In genomic region chr7:94289071-94289470, GRCh38 we compare ENCODE assay signal across 9 cellular contexts.
DNase-seq lines count a peak whose midpoint lies in the region; ATAC-seq, FAIRE-seq and TF ChIP-seq lines count a peak whose summit lies in the region.
"Had no signal": no experiment of that assay in that cellular context is flagged by ENCODE, and none has a peak within 500 bp of the region (broad histone marks: within the 10 kb centered on the region; RNA-seq: fewer than 3 reads in every experiment).

No MANE protein-coding gene starts in this region.

- CTCF ChIA-PET in CD8-positive, alpha-beta T cell (lab: Charles Lee), result no interaction called here

- peaks cover 6% of the 10 kb centered on the region for H3K27me3 Mint-ChIP-seq in CD8-positive, alpha-beta T cell (ENCODE audit: low read depth)

- peaks cover 7% of the 10 kb centered on the region for H3K4me1 ChIP-seq in cardiac muscle cell (ENCODE audit: low read depth)
- no peaks in the 10 kb centered on the region for H3K4me1 ChIP-seq in CD8-positive, alpha-beta T cell (ENCODE audit: insufficient read depth, low read length)

- no peaks in the 10 kb centered on the region for H3K4me1 Mint-ChIP-seq in CD8-positive, alpha-beta T cell (ENCODE audit: low read depth)
- H3K4me1 Mint-ChIP-seq: IgD-negative memory B cell had no signal

- no peak overlapping the region for H3K4me3 Mint-ChIP-seq in CD8-positive, alpha-beta T cell
- H3K4me3 Mint-ChIP-seq: IgD-negative memory B cell had no signal

- ATAC-seq in HG03439 (IDR thresholded peaks at IDR 0.05; ENCODE audit: unreplicated experiment), result no peak
- ATAC-seq in CD8-positive, alpha-beta T cell, result no peak

- POLR2A ChIA-PET in CD8-positive, alpha-beta T cell (lab: Charles Lee), result no interaction called here

- peak; percentile 100 for TF ChIP-seq CTCF in cardiac muscle cell (IDR thresholded peaks at IDR 0.05; ENCODE audit: low read depth, low read length)
- no peak for TF ChIP-seq CTCF in CD8-positive, alpha-beta T cell (IDR thresholded peaks at IDR 0.05)

- no peaks in the 10 kb centered on the region for H3K9me3 Mint-ChIP-seq in CD8-positive, alpha-beta T cell

- intact Hi-C loops in CD8-positive, alpha-beta T cell (cut with DNase I, micrococcal nuclease), result no loop called here

- H3K27me3 ChIP-seq in cardiac muscle cell, result no peaks in the 10 kb centered on the region
- H3K27me3 ChIP-seq in CD8-positive, alpha-beta T cell (ENCODE audit: insufficient read depth, low read length), result no peaks in the 10 kb centered on the region

- no peak overlapping the region for H3K27ac ChIP-seq in cardiac muscle cell
- no peak overlapping the region for H3K27ac ChIP-seq in CD8-positive, alpha-beta T cell (ENCODE audit: low read depth, low read length)

- H3K36me3 ChIP-seq in cardiac muscle cell, result no peaks in the 10 kb centered on the region
- H3K36me3 ChIP-seq in CD8-positive, alpha-beta T cell (ENCODE audit: insufficient read depth, low read length), result no peaks in the 10 kb centered on the region

- H3K9me3 ChIP-seq in cardiac muscle cell (ENCODE audit: low read depth), result no peaks in the 10 kb centered on the region
- H3K9me3 ChIP-seq in CD8-positive, alpha-beta T cell (ENCODE audit: low read length), result no peaks in the 10 kb centered on the region

- DNase-seq in Daoy (ENCODE audit: low read depth) (peak; percentile 84), NCI-H1436 treated with DMSO at 0.1 percent for 48 hours (lab: John Stamatoyannopoulos, UW) (peak; percentile 66), cardiac muscle cell (ENCODE audit: low read depth in 1 of 2, low spot score in 1 of 2) (peak; percentile 84 to 94), pulmonary artery endothelial cell (ENCODE audit: low read depth, low spot score) (peak; percentile 59), T-helper 1 cell (no peak)
- no peak for DNase-seq in CD8-positive, alpha-beta T cell

- H3K27ac Mint-ChIP-seq in CD8-positive, alpha-beta T cell, result no peak overlapping the region
- H3K27ac Mint-ChIP-seq: IgD-negative memory B cell had no signal

- no peaks in the 10 kb centered on the region for H3K36me3 Mint-ChIP-seq in CD8-positive, alpha-beta T cell
- H3K36me3 Mint-ChIP-seq: IgD-negative memory B cell had no signal

- no peak overlapping the region for H3K4me3 ChIP-seq in cardiac muscle cell
- H3K4me3 ChIP-seq in CD8-positive, alpha-beta T cell (ENCODE audit: low read depth, low read length), result no peak overlapping the region

- peak; percentile 94 for FAIRE-seq in TTC549 (lab: Jason Lieb, UNC)

Comparison
In these comparisons a context has a peak if more than half of its experiments do, and no peak if none do; other contexts are left out.
1. DNase-seq: peak in Daoy (single experiment), NCI-H1436 treated with DMSO at 0.1 percent for 48 hours (single experiment), cardiac muscle cell (2 of 2) and pulmonary artery endothelial cell (single experiment); none in CD8-positive, alpha-beta T cell (0 of 7) and T-helper 1 cell (0 of 5).